18 cellular contexts compared by ENCODE assay signal in the genomic region with DNA sequence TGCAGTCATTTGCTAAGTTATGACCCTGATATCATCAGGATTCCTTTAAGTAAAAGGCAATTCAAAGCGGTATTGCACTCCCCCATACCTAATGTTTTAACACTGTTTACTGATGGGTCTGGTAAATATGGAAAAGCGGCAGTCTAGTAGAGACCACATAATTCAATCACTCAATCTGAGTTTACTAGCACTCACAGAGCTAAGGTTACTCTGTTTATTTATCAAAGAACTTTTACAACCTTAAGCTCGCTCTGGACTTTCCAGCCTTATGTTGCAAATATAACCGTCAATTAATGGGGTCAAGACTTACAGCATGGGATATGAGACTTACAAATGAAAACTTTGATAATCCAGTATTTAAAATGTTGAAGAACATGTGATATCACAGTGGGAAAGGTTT.
DNase-seq lines count a peak whose midpoint lies in the region; ATAC-seq, FAIRE-seq and TF ChIP-seq lines count a peak whose summit lies in the region.
"Had no signal": no experiment of that assay in that cellular context is flagged by ENCODE, and none has a peak within 500 bp of the region (broad histone marks: within the 10 kb centered on the region; RNA-seq: fewer than 3 reads in every experiment).

No MANE protein-coding gene starts in this region.

- H2AFZ ChIP-seq in GM23338: no peak overlapping the region

- no peak overlapping the region for H3K4me3 ChIP-seq in Panc1 (ENCODE audit: low read depth in 2 of 2, low read length in 2 of 2)
- no peak overlapping the region for H3K4me3 ChIP-seq in small intestine (ENCODE audit: low read depth in 1 of 2, low read length in 2 of 2)
- no peak overlapping the region for H3K4me3 ChIP-seq in GM23338
- H3K4me3 ChIP-seq: HAP-1, MG63, SK-N-MC had no signal

- no peak for FAIRE-seq in small intestine (lab: Jason Lieb, UNC)

- H3K36me3 Mint-ChIP-seq in GM23338 (ENCODE audit: low read depth): peaks cover 2% of the 10 kb centered on the region; the same call in 1 of the 3 replicates
- H3K36me3 Mint-ChIP-seq: CD14-positive monocyte had no signal

- intact Hi-C loops in Panc1 (cut with micrococcal nuclease; ENCODE audit: unreplicated experiment): no loop called here

- H3K4me1 ChIP-seq in Panc1 (ENCODE audit: control insufficient read depth, insufficient read depth, low read length) (peaks cover 34% of the 10 kb centered on the region), small intestine (ENCODE audit: control insufficient read depth in 2 of 2, insufficient read depth in 1 of 2, low read depth in 1 of 2, low read length in 1 of 2) (no peaks in the 10 kb centered on the region), GM23338 (ENCODE audit: insufficient read depth) (peaks cover 7% of the 10 kb centered on the region; the same call in 1 of the 2 replicates)
- H3K4me1 ChIP-seq: HAP-1 had no signal

- H3K4me3 Mint-ChIP-seq in GM23338: no peak overlapping the region
- H3K4me3 Mint-ChIP-seq: CD14-positive monocyte had no signal

- no peak overlapping the region for H3K27ac Mint-ChIP-seq in GM23338
- H3K27ac Mint-ChIP-seq: CD14-positive monocyte had no signal

- no peaks in the 10 kb centered on the region for H3K27me3 Mint-ChIP-seq in GM23338 (ENCODE audit: insufficient read depth, low read depth, poor library complexity)

- WGBS in small intestine, 3 donors: 20 to 58% (median 48%) methylated on average over 4 of the region's 4 CpGs

- ATAC-seq in Panc1 (peak; percentile 79), HG02840 (IDR thresholded peaks at IDR 0.05; ENCODE audit: low FRiP score, unreplicated experiment) (no peak), HG03280 (IDR thresholded peaks at IDR 0.05; ENCODE audit: unreplicated experiment) (no peak), GM23338 (no peak)

- H3K4me1 Mint-ChIP-seq in GM23338: peaks cover 15% of the 10 kb centered on the region; the same call in 2 of the 3 replicates
- H3K4me1 Mint-ChIP-seq: CD14-positive monocyte had no signal

- no peaks in the 10 kb centered on the region for H3K9me3 Mint-ChIP-seq in GM23338

- H3K4me2 ChIP-seq in GM23338: no peak overlapping the region

- H3K9me2 ChIP-seq in GM23338 (ENCODE audit: insufficient read depth): no peaks in the 10 kb centered on the region

- DNase-seq in H4 (ENCODE audit: low spot score): peak; percentile 9
- no peak for DNase-seq in Panc1 (ENCODE audit: low read depth, low spot score)
- DNase-seq in left kidney (ENCODE audit: low read depth, low spot score): peak; percentile 7
- peak; percentile 19 for DNase-seq in small intestine
- no peak for DNase-seq in stimulated activated CD8-positive, alpha-beta memory T cell treated with anti-CD3 and anti-CD28 coated beads, Interleukin-4, amount 100 ng/mL, for 48 hours
- DNase-seq in GM23338 (ENCODE audit: low spot score): no peak
- DNase-seq: AML-193, DMS53, MG63, NCI-H1092 treated with DMSO at 0.1 percent for 48 hours, NCI-H2227 treated with DMSO at 0.1 percent for 48 hours, NCI-H524 treated with DMSO at 0.1 percent for 48 hours, Right ventricle myocardium superior had no signal

- no peaks in the 10 kb centered on the region for H3K27me3 ChIP-seq in Panc1 (ENCODE audit: control insufficient read depth, insufficient read depth, low read length)
- no peaks in the 10 kb centered on the region for H3K27me3 ChIP-seq in small intestine (ENCODE audit: control insufficient read depth in 2 of 2, insufficient read depth in 2 of 2, low read length in 2 of 2)
- no peaks in the 10 kb centered on the region for H3K27me3 ChIP-seq in GM23338 (ENCODE audit: insufficient read depth)
- H3K27me3 ChIP-seq: MG63 had no signal

- CTCF ChIA-PET in Panc1 (lab: Charles Lee): interaction anchor here (0.6 kb wide), 1 partner anchor 166 kb away, joined by 11 read pairs; no protein-coding TSS in a partner anchor

- in situ Hi-C loops in Panc1 (cut with HindIII; ENCODE audit: low pct_unique_long_range_greater_than_20kb, low sequenced_read_pairs): no loop called here

- no peaks in the 10 kb centered on the region for H3F3A ChIP-seq in GM23338 (replicated peaks; ENCODE audit: low read depth)

- BruUV-seq in Panc1 (replicated peaks; lab: Mats Ljungman, UMichigan): no TSS peak

- H3K27ac ChIP-seq in Panc1 (ENCODE audit: low read length) (peak overlapping the region; percentile 98), small intestine (ENCODE audit: low read depth in 1 of 2, low read length in 1 of 2) (no peak overlapping the region), GM23338 (ENCODE audit: low read depth) (no peak overlapping the region)
- H3K27ac ChIP-seq: SK-N-MC had no signal

- no peaks in the 10 kb centered on the region for H3K36me3 ChIP-seq in Panc1 (ENCODE audit: control insufficient read depth, insufficient read depth, low read length)
- no peaks in the 10 kb centered on the region for H3K36me3 ChIP-seq in small intestine (ENCODE audit: control insufficient read depth in 2 of 2, insufficient read depth in 2 of 2, low read length in 2 of 2)
- H3K36me3 ChIP-seq in GM23338 (ENCODE audit: insufficient read depth): no peaks in the 10 kb centered on the region
- H3K36me3 ChIP-seq: HAP-1, MG63 had no signal

- H3K79me2 ChIP-seq in GM23338 (replicated peaks; ENCODE audit: insufficient read depth): no peaks in the 10 kb centered on the region

- POLR2A ChIA-PET in Panc1 (lab: Charles Lee): no interaction called here

- peaks cover 3% of the 10 kb centered on the region; the same call in 1 of the 2 replicates for H3K9me3 ChIP-seq in Panc1 (ENCODE audit: control insufficient read depth, insufficient read depth, low read depth, low read length)
- H3K9me3 ChIP-seq in small intestine (ENCODE audit: control insufficient read depth, low read depth): no peaks in the 10 kb centered on the region
- H3K9me3 ChIP-seq: HAP-1, MG63 had no signal

- TF ChIP-seq CTCF in Panc1 (IDR thresholded peaks at IDR 0.05) (no peak), GM23338 (conservative IDR thresholded peaks at IDR 0.05; ENCODE audit: low read depth in 2 of 2) (no peak)

- H4K20me1 ChIP-seq in GM23338 (replicated peaks; ENCODE audit: insufficient read depth): no peaks in the 10 kb centered on the region

TF ChIP-seq in GM23338, 12 proteins besides CTCF, POLR2A, EP300 and RAD21 (continues in another document):
- TF ChIP-seq, protein P1, sequence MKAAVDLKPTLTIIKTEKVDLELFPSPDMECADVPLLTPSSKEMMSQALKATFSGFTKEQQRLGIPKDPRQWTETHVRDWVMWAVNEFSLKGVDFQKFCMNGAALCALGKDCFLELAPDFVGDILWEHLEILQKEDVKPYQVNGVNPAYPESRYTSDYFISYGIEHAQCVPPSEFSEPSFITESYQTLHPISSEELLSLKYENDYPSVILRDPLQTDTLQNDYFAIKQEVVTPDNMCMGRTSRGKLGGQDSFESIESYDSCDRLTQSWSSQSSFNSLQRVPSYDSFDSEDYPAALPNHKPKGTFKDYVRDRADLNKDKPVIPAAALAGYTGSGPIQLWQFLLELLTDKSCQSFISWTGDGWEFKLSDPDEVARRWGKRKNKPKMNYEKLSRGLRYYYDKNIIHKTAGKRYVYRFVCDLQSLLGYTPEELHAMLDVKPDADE (IDR thresholded peaks at IDR 0.05): no peak

Comparison
In these comparisons a context has a peak if more than half of its experiments do, and no peak if none do; other contexts are left out.
1. DNase-seq: peak in H4 (single experiment), left kidney (single experiment) and small intestine (single experiment); none in Panc1 (single experiment), stimulated activated CD8-positive, alpha-beta memory T cell treated with anti-CD3 and anti-CD28 coated beads, Interleukin-4, amount 100 ng/mL, for 48 hours (single experiment) and GM23338 (single experiment).